24 cellular contexts compared by ENCODE assay signal in genomic region chr2:211955648-211956047, GRCh38.
"Had no signal": no experiment of that assay in that cellular context is flagged by ENCODE, and none has a peak within 500 bp of the region (broad histone marks: within the 10 kb centered on the region; RNA-seq: fewer than 3 reads in every experiment).

No MANE protein-coding gene starts in this region.

- H3K9me3 ChIP-seq: stomach, suprapubic skin, testis, thyroid gland, transverse colon, upper lobe of right lung, uterus, vagina had no signal

- H3K4me1 ChIP-seq: stomach, suprapubic skin, testis, tibial nerve, transverse colon, upper lobe of left lung, upper lobe of right lung, uterus, vagina had no signal

- H3K36me3 ChIP-seq: stomach, suprapubic skin, thoracic aorta, thyroid gland, tibial artery, tibial nerve, transverse colon, upper lobe of left lung, upper lobe of right lung, uterus, vagina had no signal

- H3K27ac ChIP-seq: stomach, suprapubic skin, testis, thoracic aorta, thyroid gland, tibial artery, tibial nerve, transverse colon, upper lobe of left lung, upper lobe of right lung, uterus, vagina had no signal

- H3K4me3 ChIP-seq: stomach, suprapubic skin, testis, thoracic aorta, thyroid gland, tibial artery, tibial nerve, transverse colon, upper lobe of left lung, upper lobe of right lung, uterus, vagina had no signal

- DNase-seq: stimulated activated CD4-positive, alpha-beta T cell treated with anti-CD3 and anti-CD28 coated beads, Interleukin-2, amount 100 ng/mL, for 48 hours; stimulated activated CD4-positive, alpha-beta T cell treated with anti-CD3 and anti-CD28 coated beads, Interleukin-4, amount 100 ng/mL, for 1 hour; stimulated activated CD4-positive, alpha-beta T cell treated with anti-CD3 and anti-CD28 coated beads, Interleukin-4, amount 100 ng/mL, for 24 hours; stimulated activated CD4-positive, alpha-beta T cell treated with anti-CD3 and anti-CD28 coated beads, Interleukin-4, amount 100 ng/mL, for 4 hours; stimulated activated CD8-positive, alpha-beta memory T cell treated with anti-CD3 and anti-CD28 coated beads, Interleukin-4, amount 100 ng/mL, for 48 hours; stimulated activated naive B cell treated with anti-CD40 and anti-IgM and Interleukin-4, amounts not matched to agents 10 μg/mL and 1 μg/mL and 100 μg/mL, for 72 hours; stimulated activated naive CD4-positive, alpha-beta T cell; stimulated activated naive CD4-positive, alpha-beta T cell treated with Interleukin-2 at 50 U/mL for 16 hours; stimulated activated naive CD8-positive, alpha-beta T cell treated with anti-CD3 and anti-CD28 coated beads, Interleukin-15, amount 100 ng/mL, for 72 hours; stimulated activated naive CD8-positive, alpha-beta T cell treated with anti-CD3 and anti-CD28 coated beads, Interleukin-15, Interleukin-2, amounts not matched to agents 100 U/mL and 50 U/mL, for 24 hours; stomach; substantia nigra; testis; thyroid gland; tibial artery; transverse colon; trophoblast cell; upper lobe of left lung; upper lobe of right lung; uterus had no signal
